ENCODE assay signal across 8 cellular contexts in the genomic region with DNA sequence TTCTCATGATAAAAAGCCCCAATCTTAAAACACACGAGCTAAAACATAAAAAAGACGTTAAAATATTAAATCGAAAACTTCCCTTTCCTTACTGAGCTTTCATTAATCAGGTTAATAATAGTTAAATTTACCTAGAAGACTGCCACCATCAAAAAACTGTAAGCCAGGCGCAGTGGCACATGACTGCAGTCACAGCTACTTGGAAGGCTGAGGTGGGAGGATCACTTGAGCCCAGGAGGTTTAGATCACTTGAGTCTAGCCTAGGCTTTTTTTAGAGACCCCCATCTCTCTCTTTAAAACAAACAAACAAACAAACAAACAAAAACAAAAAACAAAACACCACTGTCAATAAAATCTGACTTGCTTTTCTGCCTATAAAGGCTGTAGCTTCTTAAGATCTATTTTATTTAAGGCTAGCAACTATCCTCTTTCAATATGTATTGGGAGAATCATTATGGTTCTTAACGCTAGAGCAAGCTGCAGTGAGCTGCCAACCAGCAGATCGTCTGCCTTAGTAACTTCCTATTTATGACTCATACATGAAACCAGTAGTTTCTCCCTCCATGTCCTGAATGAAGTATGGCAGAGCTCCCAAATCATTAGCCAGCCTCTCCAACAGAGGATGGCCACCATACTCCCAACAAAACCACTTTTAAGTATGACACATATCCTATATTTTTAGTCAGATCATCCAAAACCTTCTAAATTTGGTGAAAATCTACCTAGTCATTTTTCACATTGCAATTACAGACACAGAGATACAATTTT.
DNase-seq lines count a peak whose midpoint lies in the region; ATAC-seq and TF ChIP-seq lines count a peak whose summit lies in the region.

No MANE protein-coding gene starts in this region.

- no peaks in the 10 kb centered on the region for H3K9me3 ChIP-seq in SJCRH30 (replicated peaks)
- no peaks in the 10 kb centered on the region for H3K9me3 ChIP-seq in upper lobe of right lung

- H3K27me3 ChIP-seq in SJCRH30 (no peaks in the 10 kb centered on the region), upper lobe of right lung (no peaks in the 10 kb centered on the region), dorsolateral prefrontal cortex (no peaks in the 10 kb centered on the region)

- H3K27ac ChIP-seq in SJCRH30 (no peak overlapping the region), upper lobe of right lung (no peak overlapping the region), dorsolateral prefrontal cortex (peak overlapping the region in 21 of 59 donors; percentile 2 to 68 (median 30))

- DNase-seq in COLO829 (ENCODE audit: low spot score) (peak; percentile 88), SJCRH30 (peak; percentile 35 to 58), fibroblast of the conjunctiva (ENCODE audit: low read depth) (peak; percentile 76), upper lobe of right lung (no peak), SHP77 (lab: John Stamatoyannopoulos, UW) (no peak), dorsolateral prefrontal cortex (no peak)

- TF ChIP-seq CTCF in upper lobe of right lung (IDR thresholded peaks at IDR 0.05) = no peak
- no peak for TF ChIP-seq CTCF in dorsolateral prefrontal cortex (IDR thresholded peaks at IDR 0.05 in 54 of 56, conservative IDR thresholded peaks at IDR 0.05 in 2 of 56; ENCODE audit: low read depth in 1 of 56, partially characterized antibody in 56 of 56)

- intact Hi-C loops in upper lobe of right lung (cut with DNase I) (no loop called here), dorsolateral prefrontal cortex (cut with DNase I) (no loop called here)

- no peaks in the 10 kb centered on the region for H3K36me3 ChIP-seq in SJCRH30
- peaks cover 5% of the 10 kb centered on the region for H3K36me3 ChIP-seq in upper lobe of right lung

- H3K4me3 ChIP-seq in SJCRH30 = no peak overlapping the region
- H3K4me3 ChIP-seq in upper lobe of right lung = no peak overlapping the region
- H3K4me3 ChIP-seq in dorsolateral prefrontal cortex = no peak overlapping the region

- H3K4me1 ChIP-seq in SJCRH30 (peaks cover 35% of the 10 kb centered on the region), upper lobe of right lung (peaks cover 4% of the 10 kb centered on the region)

- ATAC-seq in GM19043 (IDR thresholded peaks at IDR 0.05; ENCODE audit: low read depth, unreplicated experiment) = peak; percentile 95
- peak; percentile 93 for ATAC-seq in HG03196 (IDR thresholded peaks at IDR 0.05; ENCODE audit: unreplicated experiment)
- peak; percentile 86 for ATAC-seq in upper lobe of right lung

Comparison
In these comparisons a context has a peak if more than half of its experiments do, and no peak if none do; other contexts are left out.
1. DNase-seq: peak in COLO829 (single experiment), SJCRH30 (2 of 2) and fibroblast of the conjunctiva (single experiment); none in upper lobe of right lung (single experiment), SHP77 (0 of 2) and dorsolateral prefrontal cortex (0 of 10).
2. Peak in every context shown above with its lines, with median percentiles within 50 percentile points of each other: ATAC-seq.